Comparison of ENCODE assay signal across 8 cellular contexts in the genomic region with DNA sequence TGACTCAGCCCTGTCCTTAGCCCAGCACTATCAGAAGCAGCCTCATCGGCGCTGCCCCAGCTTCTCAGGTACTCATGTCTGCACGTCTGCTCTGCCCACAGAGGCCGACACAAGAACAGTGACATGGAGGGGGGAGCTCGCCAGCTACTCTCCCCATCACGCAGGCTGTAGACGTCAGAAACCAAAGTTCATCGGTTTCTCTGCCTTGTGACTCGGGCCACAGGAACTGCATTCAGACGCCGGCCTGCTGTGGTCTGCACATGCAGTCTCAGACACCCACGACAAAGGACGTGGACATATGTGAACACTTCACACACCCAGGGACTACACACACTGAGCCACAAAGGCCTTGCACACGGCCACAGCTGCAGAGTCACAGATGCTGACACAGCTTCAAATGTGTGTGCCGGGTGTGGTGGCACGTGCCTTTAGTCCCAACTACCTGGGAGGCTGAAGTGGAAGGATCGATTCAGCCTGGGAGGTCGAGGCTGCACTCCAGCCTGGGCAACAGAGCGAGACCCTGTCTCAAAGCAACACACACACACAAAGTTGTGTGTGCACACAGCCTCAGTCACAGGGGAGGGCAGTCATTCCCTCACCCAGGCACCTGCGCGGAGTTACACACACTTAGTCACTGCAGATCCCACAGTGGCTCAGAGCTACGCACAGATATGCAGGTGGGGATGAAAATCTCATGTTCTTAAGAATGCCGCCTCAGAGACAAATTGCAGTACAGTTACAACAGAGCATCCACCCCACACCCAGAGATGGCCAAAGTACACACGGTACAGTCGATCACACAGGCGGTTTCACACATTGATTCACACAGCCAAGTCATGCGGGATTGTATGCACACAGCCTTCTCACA. TPM values are rescaled to one million over a fixed set of nuclear protein-coding genes. Genes with fewer than 3 reads are reported as not detected.
DNase-seq lines count a peak whose midpoint lies in the region; ATAC-seq, FAIRE-seq and TF ChIP-seq lines count a peak whose summit lies in the region.

No MANE protein-coding gene starts in this region.

- peaks cover 90% of the 10 kb centered on the region for H3K36me3 Mint-ChIP-seq in Calu3 (ENCODE audit: insufficient read depth, unreplicated experiment)

- no peaks in the 10 kb centered on the region for H4K20me1 ChIP-seq in K562 (replicated peaks; ENCODE audit: control insufficient read depth, insufficient read depth, low read length)

- intact Hi-C loops in Calu3 (cut with micrococcal nuclease; ENCODE audit: unreplicated experiment) = no loop called here
- intact Hi-C loops in K562 (cut with micrococcal nuclease) = no loop called here
- intact Hi-C loops in left colon (cut with DNase I, micrococcal nuclease) = no loop called here

- no peaks in the 10 kb centered on the region for H3K9me3 ChIP-seq in K562 (replicated peaks; ENCODE audit: control insufficient read depth, insufficient read depth, low read depth, low read length)

- TF ChIP-seq RAD21 in K562 (CRISPR knock-in tag; conservative IDR thresholded peaks at IDR 0.05 in 1 of 2, IDR thresholded peaks at IDR 0.05 in 1 of 2) = no peak

- CTCF ChIA-PET in Calu3 (lab: Charles Lee) = interaction anchor here (0.6 to 2.2 kb wide), 4 partner anchors 10 to 392 kb away, joined by 3 to 10 read pairs (median 4); partner anchors contain the start of genes PLEKHG2 and RPS16
- CTCF ChIA-PET in K562 (lab: Yijun Ruan, JAX; ENCODE audit: low intra/inter-chr PET ratio) = interaction anchor here (2.5 kb wide), 1 partner anchor 10 kb away, joined by 10 read pairs; the partner anchor contains the start of gene PLEKHG2

- H3K36me3 ChIP-seq in K562 (ENCODE audit: control insufficient read depth, insufficient read depth, low read length) = peaks cover 10% of the 10 kb centered on the region; the same call in 1 of the 3 replicates

- peaks cover 8% of the 10 kb centered on the region for H3K79me2 ChIP-seq in K562 (ENCODE audit: control insufficient read depth, insufficient read depth, low read length)

- TF ChIP-seq CTCF in Calu3 (IDR thresholded peaks at IDR 0.05; ENCODE audit: unreplicated experiment) = no peak
- TF ChIP-seq CTCF in K562 (IDR thresholded peaks at IDR 0.05 in 2 of 3, conservative IDR thresholded peaks at IDR 0.05 in 1 of 3; ENCODE audit: insufficient read depth in 2 of 3, low read depth in 1 of 3, low read length in 3 of 3) = no peak

- no peak for TF ChIP-seq POLR2A in K562 (conservative IDR thresholded peaks at IDR 0.05)

- WGBS in K562 (ENCODE audit: insufficient coverage, low coverage, missing lambda C conversion rate) = 27% methylated on average over 27 of the region's 27 CpGs

- POLR2A ChIA-PET in K562 (lab: Yijun Ruan, JAX) = interaction anchor here (0.8 to 2.3 kb wide), 5 partner anchors 10 to 993 kb away, joined by 3 to 23 read pairs (median 4); partner anchors contain the start of genes MED29, PAF1 and RPS16

- no peak overlapping the region for H3K4me3 ChIP-seq in K562

- H3K27ac ChIP-seq in K562 (ENCODE audit: extremely low read depth, low read depth, low read length) = peak overlapping the region; percentile 98

- H3K9me1 ChIP-seq in K562 (ENCODE audit: control insufficient read depth, insufficient read depth, low read length) = peaks cover 3% of the 10 kb centered on the region

- ATAC-seq in HG03196 (IDR thresholded peaks at IDR 0.05; ENCODE audit: unreplicated experiment) = peak; percentile 23
- no peak for ATAC-seq in K562
- ATAC-seq in left colon = peak; percentile 43

- H3K4me2 ChIP-seq in K562 (ENCODE audit: insufficient read depth, low read length) = peak overlapping the region; percentile 80

- H2AFZ ChIP-seq in K562 (ENCODE audit: low read depth, low read length) = peak overlapping the region; percentile 86

- peaks cover 60 to 79% of the 10 kb centered on the region in 2 experiments for H3K4me1 ChIP-seq in K562 (replicated peaks in 1 of 2; ENCODE audit: control insufficient read depth in 2 of 2, insufficient read depth in 2 of 2, low read length in 2 of 2)

- no peaks in the 10 kb centered on the region for H3K27me3 Mint-ChIP-seq in Calu3 (ENCODE audit: unreplicated experiment)

- no peaks in the 10 kb centered on the region for H3K9me3 Mint-ChIP-seq in Calu3 (ENCODE audit: low read depth, unreplicated experiment)

- no TSS peak for BruUV-seq in Calu3 (replicated peaks; lab: Mats Ljungman, UMichigan)
- no TSS peak for BruUV-seq in K562 (replicated peaks; lab: Mats Ljungman, UMichigan)

- no peak; the same call in 1 of the 2 replicates for TF ChIP-seq EP300 in K562 (IDR thresholded peaks at IDR 0.05; ENCODE audit: low read length)

- peaks cover 75% of the 10 kb centered on the region for H3K4me1 Mint-ChIP-seq in Calu3 (ENCODE audit: low read depth, unreplicated experiment)

- peak overlapping the region; percentile 94 for H3K27ac Mint-ChIP-seq in Calu3 (ENCODE audit: unreplicated experiment)

- peak overlapping the region; percentile 73 for H3K4me3 Mint-ChIP-seq in Calu3 (ENCODE audit: low read depth, unreplicated experiment)

- peak; percentile 83 for FAIRE-seq in K562 (lab: Jason Lieb, UNC)

- no peaks in the 10 kb centered on the region for H3K27me3 ChIP-seq in K562 (ENCODE audit: control insufficient read depth in 2 of 2, insufficient read depth in 2 of 2, low read length in 2 of 2)

- in situ Hi-C loops in K562 (cut with MboI) = no loop called here

- peak overlapping the region; percentile 90 to 96 for H3K9ac ChIP-seq in K562 (ENCODE audit: insufficient read depth in 1 of 2, low read depth in 2 of 2, low read length in 2 of 2)

- DNase-seq in Calu3 (peak; percentile 56), T1000 (lab: John Stamatoyannopoulos, UW) (peak; percentile 24), K562 (ENCODE audit: extremely low read depth in 1 of 4, low spot score in 3 of 4) (peak in 1 of 4 experiments; percentile 63), left colon (peak; percentile 84 to 91), NCI-H1092 treated with DMSO at 0.1 percent for 48 hours (lab: John Stamatoyannopoulos, UW) (no peak), NCI-H1694 treated with DMSO at 0.1 percent for 48 hours (lab: John Stamatoyannopoulos, UW) (no peak)
- DNase-seq in stimulated activated CD4-positive, alpha-beta T cell treated with anti-CD3 and anti-CD28 coated beads, Interleukin-4, amount 100 ng/mL, for 4 hours = peak; percentile 61 to 79

RNA-seq across cellular contexts. Expression of gene ZFP36, which starts 4.9 kb away (rescaled TPM):
- total RNA-seq in Calu3 (2022) (70.8 and 107 TPM in 2 replicates), K562 (2014; rRNA removed) (3.5 and 7.1 TPM in 2 replicates), K562 (2014; rRNA removed; fragmentation: Illumina TruSeq; extraction: Trizol) (1.8 and 2.8 TPM in 2 replicates), K562 (2015; rRNA removed; fragmentation: Illumina TruSeq; extraction: Trizol) (3.7 and 3.8 TPM in 2 replicates), K562 (2021) (17.1 and 20.1 TPM in 2 replicates), left colon (100 to 1,000 TPM; 152 to 391 TPM)
- total RNA-seq in K562 (2011; cell fraction: chromatin; rRNA removed; ENCODE audit: low replicate concordance) = 9.5 and 19.1 TPM in 2 replicates
- total RNA-seq in K562 (2011; cell fraction: nucleolus; rRNA removed) = 17.8 and 18.8 TPM in 2 replicates
- 15.0 and 15.3 TPM in 2 replicates for total RNA-seq in K562 (2011; cell fraction: nucleoplasm; rRNA removed)
- polyA plus RNA-seq in K562 (2011; rRNA removed) (1.0 and 2.0 TPM in 2 replicates), K562 (2014; fragmentation: Illumina TruSeq; extraction: Trizol) (12.5 and 13.4 TPM in 2 replicates), K562 (2014; fragmentation: Nextera tagmentation; extraction: Ambion mirVana) (1 to 10 TPM; 1.3 to 1.5 TPM), K562 (2014; rRNA removed) (9.2 and 9.5 TPM in 2 replicates)
- 1.8 and 3.0 TPM in 2 replicates for polyA plus RNA-seq in K562 (2011; cell fraction: cytosol; rRNA removed)
- 12.7 and 20.7 TPM in 2 replicates for polyA plus RNA-seq in K562 (2011; cell fraction: nucleus; rRNA removed)
- 14.4 and 28.7 TPM in 2 replicates for polyA plus RNA-seq in K562 (2012)
- 0.63 and 0.66 TPM in 2 replicates for polyA minus RNA-seq in K562 (2011; rRNA and poly(A)+ RNA removed)
- 6.1 and 7.0 TPM in 2 replicates for polyA minus RNA-seq in K562 (2011; cell fraction: cytosol; rRNA and poly(A)+ RNA removed)
- 11.0 and 12.8 TPM in 2 replicates for polyA minus RNA-seq in K562 (2011; cell fraction: nucleus; rRNA and poly(A)+ RNA removed)

RNA-seq across cellular contexts. Expression of gene MED29, which starts 10.6 kb away (rescaled TPM):
- total RNA-seq in Calu3 (2022) (56.8 and 66.6 TPM in 2 replicates), K562 (2014; rRNA removed) (16.0 and 22.6 TPM in 2 replicates), K562 (2014; rRNA removed; fragmentation: Illumina TruSeq; extraction: Trizol) (7.0 and 7.2 TPM in 2 replicates), K562 (2015; rRNA removed; fragmentation: Illumina TruSeq; extraction: Trizol) (11.2 and 11.7 TPM in 2 replicates), K562 (2021) (17.3 and 18.0 TPM in 2 replicates), left colon (10 to 100 TPM; 30.4 to 32.4 TPM)
- total RNA-seq in K562 (2011; cell fraction: chromatin; rRNA removed; ENCODE audit: low replicate concordance) = 7.8 and 14.7 TPM in 2 replicates
- 12.0 and 12.7 TPM in 2 replicates for total RNA-seq in K562 (2011; cell fraction: nucleolus; rRNA removed)
- 13.0 and 17.4 TPM in 2 replicates for total RNA-seq in K562 (2011; cell fraction: nucleoplasm; rRNA removed)
- polyA plus RNA-seq in K562 (2011; rRNA removed) (11.7 and 12.4 TPM in 2 replicates), K562 (2014; fragmentation: Illumina TruSeq; extraction: Trizol) (18.0 and 19.2 TPM in 2 replicates), K562 (2014; fragmentation: Nextera tagmentation; extraction: Ambion mirVana) (1 to 10 TPM; 1.8 to 2.8 TPM), K562 (2014; rRNA removed) (15.1 and 22.5 TPM in 2 replicates)
- polyA plus RNA-seq in K562 (2011; cell fraction: cytosol; rRNA removed) = 18.4 and 30.0 TPM in 2 replicates
- polyA plus RNA-seq in K562 (2011; cell fraction: nucleus; rRNA removed) = 5.3 and 8.7 TPM in 2 replicates
- polyA plus RNA-seq in K562 (2012) = 14.0 and 19.0 TPM in 2 replicates
- polyA minus RNA-seq in K562 (2011; rRNA and poly(A)+ RNA removed) = 6.4 and 10.6 TPM in 2 replicates
- 5.9 and 9.0 TPM in 2 replicates for polyA minus RNA-seq in K562 (2011; cell fraction: cytosol; rRNA and poly(A)+ RNA removed)
- polyA minus RNA-seq in K562 (2011; cell fraction: nucleus; rRNA and poly(A)+ RNA removed) = 15.9 and 16.3 TPM in 2 replicates

RNA-seq across cellular contexts. Expression of gene PLEKHG2, which starts 10.7 kb away (rescaled TPM):
- total RNA-seq in Calu3 (2022) = 64.1 and 65.3 TPM in 2 replicates
- total RNA-seq in K562 (2011; cell fraction: chromatin; rRNA removed; ENCODE audit: low replicate concordance) = 36.8 and 97.0 TPM in 2 replicates
- total RNA-seq in K562 (2011; cell fraction: nucleolus; rRNA removed) = 44.7 and 54.0 TPM in 2 replicates
- 35.4 and 61.8 TPM in 2 replicates for total RNA-seq in K562 (2011; cell fraction: nucleoplasm; rRNA removed)
- 9.8 and 17.1 TPM in 2 replicates for total RNA-seq in K562 (2014; rRNA removed)
- total RNA-seq in K562 (2014; rRNA removed; fragmentation: Illumina TruSeq; extraction: Trizol) = 5.9 and 6.8 TPM in 2 replicates
- 8.1 and 11.4 TPM in 2 replicates for total RNA-seq in K562 (2015; rRNA removed; fragmentation: Illumina TruSeq; extraction: Trizol)
- 41.1 and 45.7 TPM in 2 replicates for total RNA-seq in K562 (2021)
- polyA plus RNA-seq in K562 (2011; rRNA removed) = 5.4 and 8.5 TPM in 2 replicates
- 4.2 and 6.3 TPM in 2 replicates for polyA plus RNA-seq in K562 (2011; cell fraction: cytosol; rRNA removed)
- polyA plus RNA-seq in K562 (2011; cell fraction: nucleus; rRNA removed) = 32.9 and 103 TPM in 2 replicates
- 22.1 and 34.0 TPM in 2 replicates for polyA plus RNA-seq in K562 (2012)
- polyA plus RNA-seq in K562 (2014; fragmentation: Illumina TruSeq; extraction: Trizol) = 18.6 and 27.7 TPM in 2 replicates
- 1 to 10 TPM in 1 of 2 experiments, under 1 TPM in 1; 0.98 to 3.0 TPM for polyA plus RNA-seq in K562 (2014; fragmentation: Nextera tagmentation; extraction: Ambion mirVana)
- polyA plus RNA-seq in K562 (2014; rRNA removed) = 14.9 and 18.0 TPM in 2 replicates
- polyA minus RNA-seq in K562 (2011; rRNA and poly(A)+ RNA removed) = 2.7 TPM in 2 replicates
- polyA minus RNA-seq in K562 (2011; cell fraction: cytosol; rRNA and poly(A)+ RNA removed) = 15.3 and 25.7 TPM in 2 replicates
- polyA minus RNA-seq in K562 (2011; cell fraction: nucleus; rRNA and poly(A)+ RNA removed) = 14.0 and 19.9 TPM in 2 replicates
- 1 to 10 TPM; 6.2 to 9.3 TPM for total RNA-seq in left colon

RNA-seq across cellular contexts. Expression of gene PAF1, which starts 10.9 kb away (rescaled TPM):
- total RNA-seq in Calu3 (2022) = 64.3 and 72.7 TPM in 2 replicates
- 59.0 and 87.9 TPM in 2 replicates for total RNA-seq in K562 (2011; cell fraction: chromatin; rRNA removed; ENCODE audit: low replicate concordance)
- total RNA-seq in K562 (2011; cell fraction: nucleolus; rRNA removed) = 51.6 and 65.2 TPM in 2 replicates
- 40.5 and 40.8 TPM in 2 replicates for total RNA-seq in K562 (2011; cell fraction: nucleoplasm; rRNA removed)
- 41.2 and 50.5 TPM in 2 replicates for total RNA-seq in K562 (2014; rRNA removed)
- 22.6 and 23.2 TPM in 2 replicates for total RNA-seq in K562 (2014; rRNA removed; fragmentation: Illumina TruSeq; extraction: Trizol)
- total RNA-seq in K562 (2015; rRNA removed; fragmentation: Illumina TruSeq; extraction: Trizol) = 37.0 and 39.8 TPM in 2 replicates
- total RNA-seq in K562 (2021) = 30.7 and 33.8 TPM in 2 replicates
- 30.1 and 31.6 TPM in 2 replicates for polyA plus RNA-seq in K562 (2011; rRNA removed)
- 31.4 and 56.3 TPM in 2 replicates for polyA plus RNA-seq in K562 (2011; cell fraction: cytosol; rRNA removed)
- 65.9 and 73.6 TPM in 2 replicates for polyA plus RNA-seq in K562 (2011; cell fraction: nucleus; rRNA removed)
- polyA plus RNA-seq in K562 (2012) = 37.5 and 43.8 TPM in 2 replicates
- polyA plus RNA-seq in K562 (2014; fragmentation: Illumina TruSeq; extraction: Trizol) = 41.1 and 45.0 TPM in 2 replicates
- 1 to 10 TPM; 1.5 to 1.7 TPM for polyA plus RNA-seq in K562 (2014; fragmentation: Nextera tagmentation; extraction: Ambion mirVana)
- 32.4 and 43.5 TPM in 2 replicates for polyA plus RNA-seq in K562 (2014; rRNA removed)
- polyA minus RNA-seq in K562 (2011; rRNA and poly(A)+ RNA removed) = 38.6 and 43.3 TPM in 2 replicates
- polyA minus RNA-seq in K562 (2011; cell fraction: cytosol; rRNA and poly(A)+ RNA removed) = 21.1 and 21.3 TPM in 2 replicates
- 33.7 and 58.5 TPM in 2 replicates for polyA minus RNA-seq in K562 (2011; cell fraction: nucleus; rRNA and poly(A)+ RNA removed)
- 10 to 100 TPM; 30.5 to 31.2 TPM for total RNA-seq in left colon

RNA-seq across cellular contexts. Expression of gene RPS16, which starts 34.0 kb away (rescaled TPM):
- total RNA-seq in Calu3 (2022) (1,912 and 1,929 TPM in 2 replicates), K562 (2014; rRNA removed) (2,011 and 2,125 TPM in 2 replicates), K562 (2014; rRNA removed; fragmentation: Illumina TruSeq; extraction: Trizol) (82.6 and 146 TPM in 2 replicates), K562 (2015; rRNA removed; fragmentation: Illumina TruSeq; extraction: Trizol) (114 and 137 TPM in 2 replicates), K562 (2021) (3,072 and 3,267 TPM in 2 replicates), left colon (1,000 to 10,000 TPM; 1,556 to 1,578 TPM)
- 222 and 453 TPM in 2 replicates for total RNA-seq in K562 (2011; cell fraction: chromatin; rRNA removed; ENCODE audit: low replicate concordance)
- total RNA-seq in K562 (2011; cell fraction: nucleolus; rRNA removed) = 784 and 1,002 TPM in 2 replicates
- 878 and 1,583 TPM in 2 replicates for total RNA-seq in K562 (2011; cell fraction: nucleoplasm; rRNA removed)
- polyA plus RNA-seq in K562 (2011; rRNA removed) (1,618 and 2,255 TPM in 2 replicates), K562 (2014; fragmentation: Illumina TruSeq; extraction: Trizol) (2,204 and 2,973 TPM in 2 replicates), K562 (2014; fragmentation: Nextera tagmentation; extraction: Ambion mirVana) (1,000 to 10,000 TPM; 2,545 to 3,175 TPM), K562 (2014; rRNA removed) (3,400 and 3,671 TPM in 2 replicates)
- 6,767 and 7,935 TPM in 2 replicates for polyA plus RNA-seq in K562 (2011; cell fraction: cytosol; rRNA removed)
- 1,399 and 1,697 TPM in 2 replicates for polyA plus RNA-seq in K562 (2011; cell fraction: nucleus; rRNA removed)
- polyA plus RNA-seq in K562 (2012) = 3,974 and 4,107 TPM in 2 replicates
- polyA minus RNA-seq in K562 (2011; rRNA and poly(A)+ RNA removed) = 1,356 and 1,489 TPM in 2 replicates
- polyA minus RNA-seq in K562 (2011; cell fraction: cytosol; rRNA and poly(A)+ RNA removed) = 1,901 and 2,445 TPM in 2 replicates
- polyA minus RNA-seq in K562 (2011; cell fraction: nucleus; rRNA and poly(A)+ RNA removed) = 274 and 520 TPM in 2 replicates

Comparison
In these comparisons a context has a peak if more than half of its experiments do, and no peak if none do; other contexts are left out.
1. DNase-seq: peak in Calu3 (single experiment), T1000 (single experiment), left colon (2 of 2) and stimulated activated CD4-positive, alpha-beta T cell treated with anti-CD3 and anti-CD28 coated beads, Interleukin-4, amount 100 ng/mL, for 4 hours (2 of 2); none in NCI-H1092 treated with DMSO at 0.1 percent for 48 hours (single experiment) and NCI-H1694 treated with DMSO at 0.1 percent for 48 hours (single experiment).